ENCODE assay signal across 19 cellular contexts in the genomic region with DNA sequence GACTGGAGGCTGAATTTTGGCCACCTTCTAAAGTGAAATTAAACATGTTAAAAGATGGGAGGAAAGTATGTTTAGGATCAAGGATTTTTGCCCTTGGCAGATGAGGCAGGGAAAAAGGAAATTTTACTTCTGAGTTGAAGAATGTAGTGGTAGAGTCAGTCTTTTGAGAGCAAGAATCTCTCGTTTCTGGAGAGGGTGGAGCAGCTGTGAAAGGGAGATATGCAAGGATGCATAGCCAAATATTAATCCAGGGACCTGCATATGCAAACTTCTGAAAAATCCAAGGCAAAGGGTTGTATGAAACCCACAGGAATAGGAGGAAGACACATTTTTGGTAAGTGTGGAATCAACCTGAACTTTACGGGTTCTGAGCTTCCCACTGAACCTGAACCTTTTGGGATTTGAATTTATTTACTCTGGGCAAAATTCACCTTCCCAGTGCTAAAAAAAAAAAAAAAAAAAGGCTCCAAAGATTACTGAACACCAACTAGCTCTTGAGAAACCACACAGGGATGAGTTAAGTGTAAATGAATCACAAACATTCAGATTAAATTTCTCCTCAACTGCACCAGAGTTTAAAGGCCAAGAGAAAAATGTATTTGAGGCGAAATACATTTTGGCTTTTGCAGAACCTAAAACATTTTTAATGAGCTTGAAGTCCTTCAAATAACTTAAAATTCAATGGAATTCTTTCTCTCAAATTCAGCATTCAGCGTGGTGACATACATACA.
DNase-seq lines count a peak whose midpoint lies in the region; ATAC-seq and TF ChIP-seq lines count a peak whose summit lies in the region.
"Had no signal": no experiment of that assay in that cellular context is flagged by ENCODE, and none has a peak within 500 bp of the region (broad histone marks: within the 10 kb centered on the region; RNA-seq: fewer than 3 reads in every experiment).

No MANE protein-coding gene starts in this region.

- H3K9ac ChIP-seq in adipocyte (ENCODE audit: low read length), result peak overlapping the region; percentile 64
- H3K9ac ChIP-seq in skeletal muscle satellite cell (ENCODE audit: low read depth, low read length), result peak overlapping the region; percentile 25
- H3K9ac ChIP-seq: BLaER1 had no signal

- DNase-seq in HK-2 (ENCODE audit: unreplicated experiment) (peak; percentile 7), adipocyte (ENCODE audit: low read depth) (peak; percentile 62), fibroblast of the aortic adventitia (ENCODE audit: low read depth) (peak; percentile 66), NCI-H345 (lab: John Stamatoyannopoulos, UW) (no peak)
- DNase-seq: activated naive CD8-positive, alpha-beta T cell treated with anti-CD3 and anti-CD28 coated beads, Interleukin-2, amount 10 ng/mL, durations not matched to agents 7 days and 5 days; cerebellar nuclear complex; Karpas-422; NCI-H1436; NCI-H446 treated with DMSO at 0.1 percent for 48 hours; Right ventricle myocardium superior; stimulated activated CD4-positive, alpha-beta T cell treated with anti-CD3 and anti-CD28 coated beads, Interleukin-4, amount 100 ng/mL, for 4 hours; stimulated activated CD8-positive, alpha-beta memory T cell treated with anti-CD3 and anti-CD28 coated beads, Interleukin-4, amount 100 ng/mL, for 48 hours; testis had no signal

- peak overlapping the region; percentile 23 for H3K4me2 ChIP-seq in skeletal muscle satellite cell (ENCODE audit: low read length)
- H3K4me2 ChIP-seq: BLaER1, GM23338, smooth muscle cell had no signal

- H3K27me3 ChIP-seq in adipocyte (replicated peaks; ENCODE audit: control insufficient read depth, insufficient read depth, low read length), result no peaks in the 10 kb centered on the region
- H3K27me3 ChIP-seq in skeletal muscle satellite cell (ENCODE audit: control insufficient read depth, insufficient read depth, low read length), result no peaks in the 10 kb centered on the region
- H3K27me3 ChIP-seq: BLaER1, testis had no signal

- H3K4me1 ChIP-seq in adipocyte (ENCODE audit: control insufficient read depth, insufficient read depth, low read length) (peaks cover 60% of the 10 kb centered on the region), skeletal muscle satellite cell (ENCODE audit: control insufficient read depth, insufficient read depth, low read length) (peaks cover 50% of the 10 kb centered on the region)
- H3K4me1 ChIP-seq: BLaER1, testis had no signal

- H3K36me3 ChIP-seq in adipocyte (ENCODE audit: control insufficient read depth, insufficient read depth, low read length, severe bottlenecking), result no peaks in the 10 kb centered on the region
- H3K36me3 ChIP-seq in skeletal muscle satellite cell (ENCODE audit: insufficient read depth, low read length), result no peaks in the 10 kb centered on the region
- H3K36me3 ChIP-seq: BLaER1 had no signal

- peak overlapping the region; percentile 23 for H3K4me3 ChIP-seq in adipocyte (ENCODE audit: low read length)
- H3K4me3 ChIP-seq in fibroblast of the aortic adventitia (ENCODE audit: low read depth, low read length), result no peak overlapping the region
- no peak overlapping the region for H3K4me3 ChIP-seq in skeletal muscle satellite cell (ENCODE audit: low read length)
- H3K4me3 ChIP-seq: BLaER1, GM23338, smooth muscle cell, testis had no signal

- ATAC-seq in GM18873 (IDR thresholded peaks at IDR 0.05; ENCODE audit: low FRiP score, unreplicated experiment), result no peak
- ATAC-seq in HG03039 (IDR thresholded peaks at IDR 0.05; ENCODE audit: unreplicated experiment), result no peak
- ATAC-seq: GM23338 had no signal

- TF ChIP-seq CTCF in fibroblast of the aortic adventitia (IDR thresholded peaks at IDR 0.05; ENCODE audit: insufficient read depth, low read length), result no peak

- H3K9me3 ChIP-seq in adipocyte (ENCODE audit: control insufficient read depth, low read length) (peaks cover 4% of the 10 kb centered on the region), skeletal muscle satellite cell (replicated peaks; ENCODE audit: low read length) (no peaks in the 10 kb centered on the region)
- H3K9me3 ChIP-seq: BLaER1, testis had no signal
